16 cellular contexts compared by ENCODE assay signal in genomic region chr1:230207598-230207997, GRCh38.
"Had no signal": no experiment of that assay in that cellular context is flagged by ENCODE, and none has a peak within 500 bp of the region (broad histone marks: within the 10 kb centered on the region; RNA-seq: fewer than 3 reads in every experiment).

No MANE protein-coding gene starts in this region.

- H3K9ac ChIP-seq: parathyroid adenoma had no signal

- H3K27ac ChIP-seq: brain microvascular endothelial cell, parathyroid adenoma, VCaP had no signal

- H3K9me3 ChIP-seq: tibial nerve had no signal

- H3K4me3 Mint-ChIP-seq: activated CD8-positive, alpha-beta T cell treated with anti-CD3 and anti-CD28 coated beads, Interleukin-2, amount 10 ng/mL, durations not matched to agents 7 days and 5 days had no signal

- H3K4me1 ChIP-seq: parathyroid adenoma had no signal

- H3K36me3 ChIP-seq: brain microvascular endothelial cell had no signal

- H3K4me3 ChIP-seq: tibial nerve had no signal

- H3K27me3 ChIP-seq: brain microvascular endothelial cell, tibial nerve had no signal

- H3K9me3 Mint-ChIP-seq: nephron had no signal

- DNase-seq: activated CD8-positive, alpha-beta T cell treated with anti-CD3 and anti-CD28 coated beads, Interleukin-2, amount 10 ng/mL, durations not matched to agents 7 days and 5 days; activated naive CD4-positive, alpha-beta T cell; aorta; brain microvascular endothelial cell; central memory CD4-positive, alpha-beta T cell; cortex of kidney; left cardiac atrium; stimulated activated CD8-positive, alpha-beta memory T cell treated with anti-CD3 and anti-CD28 coated beads, Interleukin-4, amount 100 ng/mL, for 48 hours; stimulated activated naive CD8-positive, alpha-beta T cell treated with anti-CD3 and anti-CD28 coated beads, Interleukin-15, Interleukin-2, amounts not matched to agents 100 U/mL and 50 U/mL, for 24 hours; substantia nigra; T-helper 2 cell had no signal

- ATAC-seq: activated CD8-positive, alpha-beta T cell treated with anti-CD3 and anti-CD28 coated beads, Interleukin-2, amount 10 ng/mL, durations not matched to agents 7 days and 5 days; esophagus mucosa; stimulated activated naive CD8-positive, alpha-beta T cell treated with anti-CD3 and anti-CD28 coated beads, Interleukin-15, Interleukin-2, amounts not matched to agents 100 U/mL and 50 U/mL, for 24 hours had no signal
